ENCODE assay signal across 22 cellular contexts in genomic region chr21:23949493-23949892, GRCh38.
DNase-seq lines count a peak whose midpoint lies in the region; ATAC-seq and TF ChIP-seq lines count a peak whose summit lies in the region.
"Had no signal": no experiment of that assay in that cellular context is flagged by ENCODE, and none has a peak within 500 bp of the region (broad histone marks: within the 10 kb centered on the region; RNA-seq: fewer than 3 reads in every experiment).

No MANE protein-coding gene starts in this region.

- H3K27ac Mint-ChIP-seq in activated CD4-positive, alpha-beta T cell treated with anti-CD3 and anti-CD28 coated beads for 36 hours, result no peak overlapping the region
- H3K27ac Mint-ChIP-seq in activated CD8-positive, alpha-beta T cell treated with anti-CD3 and anti-CD28 coated beads for 36 hours, result no peak overlapping the region
- H3K27ac Mint-ChIP-seq in stimulated activated effector memory CD8-positive, alpha-beta T cell treated with anti-CD3 and anti-CD28 coated beads, Interleukin-12 subunit alpha, Interleukin-12 subunit beta, amount 100 ng/mL, for 72 hours, result no peak overlapping the region

- H3K4me1 ChIP-seq in BLaER1, result peaks cover 73% of the 10 kb centered on the region
- H3K4me1 ChIP-seq: BE2C had no signal

- peak overlapping the region; percentile 82 for H3K4me2 ChIP-seq in BLaER1

- no peaks in the 10 kb centered on the region for H3K9me3 Mint-ChIP-seq in activated CD4-positive, alpha-beta T cell treated with anti-CD3 and anti-CD28 coated beads for 36 hours (ENCODE audit: low read depth)
- H3K9me3 Mint-ChIP-seq in activated CD8-positive, alpha-beta T cell treated with anti-CD3 and anti-CD28 coated beads for 36 hours, result no peaks in the 10 kb centered on the region
- H3K9me3 Mint-ChIP-seq in stimulated activated effector memory CD8-positive, alpha-beta T cell treated with anti-CD3 and anti-CD28 coated beads, Interleukin-12 subunit alpha, Interleukin-12 subunit beta, amount 100 ng/mL, for 72 hours, result peaks cover 4% of the 10 kb centered on the region

- no peak for ATAC-seq in activated CD4-positive, alpha-beta T cell treated with anti-CD3 and anti-CD28 coated beads for 36 hours
- ATAC-seq in activated CD8-positive, alpha-beta T cell treated with anti-CD3 and anti-CD28 coated beads for 36 hours, result peak; percentile 71
- peak; percentile 54 for ATAC-seq in stimulated activated effector memory CD8-positive, alpha-beta T cell treated with anti-CD3 and anti-CD28 coated beads, Interleukin-12 subunit alpha, Interleukin-12 subunit beta, amount 100 ng/mL, for 72 hours
- ATAC-seq in HG02678 (IDR thresholded peaks at IDR 0.05; ENCODE audit: unreplicated experiment) (no peak), GM18873 (IDR thresholded peaks at IDR 0.05; ENCODE audit: low FRiP score, unreplicated experiment) (no peak)
- ATAC-seq: GM12878, HCT116, K562 had no signal

- peaks cover 19% of the 10 kb centered on the region; the same call in 1 of the 2 replicates for H3K36me3 ChIP-seq in BLaER1
- H3K36me3 ChIP-seq: BE2C had no signal

- peaks cover 15% of the 10 kb centered on the region for H3K4me1 Mint-ChIP-seq in activated CD4-positive, alpha-beta T cell treated with anti-CD3 and anti-CD28 coated beads for 36 hours
- H3K4me1 Mint-ChIP-seq in activated CD8-positive, alpha-beta T cell treated with anti-CD3 and anti-CD28 coated beads for 36 hours (ENCODE audit: low read depth), result peaks cover 17% of the 10 kb centered on the region
- H3K4me1 Mint-ChIP-seq in stimulated activated effector memory CD8-positive, alpha-beta T cell treated with anti-CD3 and anti-CD28 coated beads, Interleukin-12 subunit alpha, Interleukin-12 subunit beta, amount 100 ng/mL, for 72 hours, result peaks cover 13% of the 10 kb centered on the region

- H3K9me3 ChIP-seq in BLaER1, result peaks cover 29% of the 10 kb centered on the region
- H3K9me3 ChIP-seq: BE2C had no signal

- H3K9ac ChIP-seq in BLaER1, result peak overlapping the region; percentile 96

- no peaks in the 10 kb centered on the region for H3K36me3 Mint-ChIP-seq in activated CD4-positive, alpha-beta T cell treated with anti-CD3 and anti-CD28 coated beads for 36 hours (ENCODE audit: low read depth)
- no peaks in the 10 kb centered on the region for H3K36me3 Mint-ChIP-seq in activated CD8-positive, alpha-beta T cell treated with anti-CD3 and anti-CD28 coated beads for 36 hours (ENCODE audit: low read depth)
- H3K36me3 Mint-ChIP-seq in stimulated activated effector memory CD8-positive, alpha-beta T cell treated with anti-CD3 and anti-CD28 coated beads, Interleukin-12 subunit alpha, Interleukin-12 subunit beta, amount 100 ng/mL, for 72 hours, result no peaks in the 10 kb centered on the region
- H3K36me3 Mint-ChIP-seq: CD4-positive, alpha-beta memory T cell had no signal

- no peaks in the 10 kb centered on the region for H4K20me1 ChIP-seq in BLaER1

- CTCF ChIA-PET in activated CD4-positive, alpha-beta T cell treated with anti-CD3 and anti-CD28 coated beads for 36 hours (lab: Charles Lee), result no interaction called here
- CTCF ChIA-PET in activated CD8-positive, alpha-beta T cell treated with anti-CD3 and anti-CD28 coated beads for 36 hours (lab: Charles Lee), result no interaction called here

- no peaks in the 10 kb centered on the region for H3K27me3 Mint-ChIP-seq in activated CD4-positive, alpha-beta T cell treated with anti-CD3 and anti-CD28 coated beads for 36 hours
- no peaks in the 10 kb centered on the region for H3K27me3 Mint-ChIP-seq in activated CD8-positive, alpha-beta T cell treated with anti-CD3 and anti-CD28 coated beads for 36 hours
- H3K27me3 Mint-ChIP-seq: CD4-positive, alpha-beta memory T cell had no signal

- DNase-seq in activated CD4-positive, alpha-beta T cell treated with anti-CD3 and anti-CD28 coated beads for 36 hours, result peak; percentile 14
- no peak for DNase-seq in activated CD4-positive, alpha-beta T cell treated with anti-CD3 and anti-CD28 coated beads for 1 hour
- no peak for DNase-seq in activated CD8-positive, alpha-beta T cell treated with anti-CD3 and anti-CD28 coated beads for 36 hours
- DNase-seq in stimulated activated effector memory CD8-positive, alpha-beta T cell treated with anti-CD3 and anti-CD28 coated beads, Interleukin-12 subunit alpha, Interleukin-12 subunit beta, amount 100 ng/mL, for 72 hours (ENCODE audit: low spot score in 2 of 2), result no peak
- DNase-seq in DMS153 treated with DMSO at 0.1 percent for 48 hours (lab: John Stamatoyannopoulos, UW; ENCODE audit: unreplicated experiment), result no peak
- DNase-seq: BE2C; CD4-positive, alpha-beta memory T cell; DMS153; EL; GOT3; NCI-H1694 treated with DMSO at 0.1 percent for 48 hours; NCI-H2107; NCI-H510A; NCI-H82; OCI-M1; SHP77 had no signal

- H3K27me3 ChIP-seq in BLaER1, result no peaks in the 10 kb centered on the region
- H3K27me3 ChIP-seq: BE2C had no signal

- H3K27ac ChIP-seq in BLaER1, result peak overlapping the region; percentile 98

- no peak for TF ChIP-seq CTCF in activated CD8-positive, alpha-beta T cell treated with anti-CD3 and anti-CD28 coated beads for 36 hours (IDR thresholded peaks at IDR 0.05)

- POLR2A ChIA-PET in activated CD4-positive, alpha-beta T cell treated with anti-CD3 and anti-CD28 coated beads for 36 hours (lab: Charles Lee), result no interaction called here
- POLR2A ChIA-PET in activated CD8-positive, alpha-beta T cell treated with anti-CD3 and anti-CD28 coated beads for 36 hours (lab: Charles Lee), result no interaction called here

- peak overlapping the region; percentile 65 for H3K4me3 ChIP-seq in BLaER1
- H3K4me3 ChIP-seq: GM12878, K562 had no signal

- intact Hi-C loops in activated CD4-positive, alpha-beta T cell treated with anti-CD3 and anti-CD28 coated beads for 36 hours (cut with DNase I, micrococcal nuclease), result no loop called here
- intact Hi-C loops in activated CD8-positive, alpha-beta T cell treated with anti-CD3 and anti-CD28 coated beads for 36 hours (cut with micrococcal nuclease), result no loop called here

- H3K4me3 Mint-ChIP-seq in activated CD4-positive, alpha-beta T cell treated with anti-CD3 and anti-CD28 coated beads for 36 hours, result no peak overlapping the region
- no peak overlapping the region for H3K4me3 Mint-ChIP-seq in activated CD8-positive, alpha-beta T cell treated with anti-CD3 and anti-CD28 coated beads for 36 hours
- no peak overlapping the region for H3K4me3 Mint-ChIP-seq in stimulated activated effector memory CD8-positive, alpha-beta T cell treated with anti-CD3 and anti-CD28 coated beads, Interleukin-12 subunit alpha, Interleukin-12 subunit beta, amount 100 ng/mL, for 72 hours

Comparison
In these comparisons a context has a peak if more than half of its experiments do, and no peak if none do; other contexts are left out.
1. ATAC-seq: peak in activated CD8-positive, alpha-beta T cell treated with anti-CD3 and anti-CD28 coated beads for 36 hours (single experiment) and stimulated activated effector memory CD8-positive, alpha-beta T cell treated with anti-CD3 and anti-CD28 coated beads, Interleukin-12 subunit alpha, Interleukin-12 subunit beta, amount 100 ng/mL, for 72 hours (single experiment); none in activated CD4-positive, alpha-beta T cell treated with anti-CD3 and anti-CD28 coated beads for 36 hours (single experiment), HG02678 (single experiment) and GM18873 (single experiment).